Comparison of ENCODE assay signal across 22 cellular contexts in the genomic region with DNA sequence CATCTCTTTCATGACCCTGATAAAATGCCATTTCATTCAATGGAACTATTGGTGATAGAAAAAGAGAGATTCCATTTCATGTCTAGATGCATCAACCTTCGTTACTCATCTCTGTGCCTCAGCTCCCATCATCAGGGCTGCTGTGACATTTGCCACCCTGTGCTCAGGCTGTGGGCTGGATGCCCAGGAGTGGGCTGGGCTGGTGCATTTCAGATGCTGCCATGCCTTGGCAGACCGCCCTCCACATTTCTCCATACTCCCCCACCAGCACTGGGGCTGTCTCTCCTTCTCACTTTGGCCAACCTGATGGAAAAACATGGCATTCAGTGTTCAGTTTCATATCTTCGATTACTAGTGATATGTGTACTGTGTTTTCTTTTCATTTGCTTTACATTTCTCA. TPM values are rescaled to one million over a fixed set of nuclear protein-coding genes. Genes with fewer than 3 reads are reported as not detected.
DNase-seq lines count a peak whose midpoint lies in the region; ATAC-seq and TF ChIP-seq lines count a peak whose summit lies in the region.
"Had no signal": no experiment of that assay in that cellular context is flagged by ENCODE, and none has a peak within 500 bp of the region (broad histone marks: within the 10 kb centered on the region; RNA-seq: fewer than 3 reads in every experiment).

No MANE protein-coding gene starts in this region.

- TF ChIP-seq CTCF in adrenal gland (IDR thresholded peaks at IDR 0.05), result no peak

- H3K36me3 ChIP-seq in adrenal gland (replicated peaks in 1 of 2), result peaks cover 0 to 74% of the 10 kb centered on the region in 2 donors
- H3K36me3 ChIP-seq: BE2C, neural progenitor cell had no signal

- H3K4me1 ChIP-seq in adrenal gland (replicated peaks in 1 of 2), result peaks cover 4 to 6% of the 10 kb centered on the region in 2 donors
- H3K4me1 ChIP-seq: BE2C, colonic mucosa, neural progenitor cell had no signal

- no peaks in the 10 kb centered on the region for H3K27me3 ChIP-seq in adrenal gland
- H3K27me3 ChIP-seq: ascending aorta, BE2C, colonic mucosa, neural progenitor cell had no signal

- H3K9me3 ChIP-seq in adrenal gland (replicated peaks in 1 of 3), result no peaks in the 10 kb centered on the region
- H3K9me3 ChIP-seq: ascending aorta, BE2C, colonic mucosa, SK-N-SH had no signal

- DNase-seq in adrenal gland (peak in 6 of 7 donors; percentile 60 to 66 (median 64)), globus pallidus (ENCODE audit: low spot score) (peak; percentile 71), midbrain (lab: John Stamatoyannopoulos, UW) (peak; percentile 61), superior temporal gyrus (ENCODE audit: extremely low spot score) (peak; percentile 75), kidney tubule cell (ENCODE audit: low spot score) (no peak), NCI-H2081 (lab: John Stamatoyannopoulos, UW) (no peak)
- DNase-seq: activated CD4-positive, alpha-beta T cell treated with anti-CD3 and anti-CD28 coated beads for 36 hours; activated gamma-delta T cell treated with Interleukin-2 at 50 U/mL for 16 hours; BE2C; colonic mucosa; GDM1; islet precursor cell; NCI-H774; SK-N-SH; stimulated activated CD4-positive, alpha-beta T cell treated with anti-CD3 and anti-CD28 coated beads, Interleukin-2, amount 100 ng/mL, for 48 hours; T1000 had no signal

- intact Hi-C loops in adrenal gland (cut with DNase I), result no loop called here

- TF ChIP-seq POLR2A in adrenal gland (IDR thresholded peaks at IDR 0.05), result no peak

- H3K27ac ChIP-seq in adrenal gland, result no peak overlapping the region
- H3K27ac ChIP-seq: ascending aorta, colonic mucosa, neural progenitor cell had no signal

- no peak overlapping the region for H3K4me3 ChIP-seq in adrenal gland
- H3K4me3 ChIP-seq: ascending aorta, colonic mucosa, neural progenitor cell had no signal

- no peak for ATAC-seq in GM18520 (IDR thresholded peaks at IDR 0.05; ENCODE audit: unreplicated experiment)
- no peak for ATAC-seq in GM21390 (IDR thresholded peaks at IDR 0.05; ENCODE audit: unreplicated experiment)
- ATAC-seq: activated CD4-positive, alpha-beta T cell treated with anti-CD3 and anti-CD28 coated beads for 36 hours; Panc1 had no signal

- 86 to 88% (median 88%) methylated on average over 3 of the region's 3 CpGs for WGBS in adrenal gland, 4 donors

RNA-seq across cellular contexts. Expression of a gene that starts 59.1 kb away (rescaled TPM):
- 10 to 100 TPM; 42.9 to 83.9 (median 58.4) TPM for total RNA-seq in adrenal gland
- polyA plus RNA-seq in adrenal gland, result 10 to 100 TPM; 29.2 to 57.6 (median 46.3) TPM
- total RNA-seq: activated CD4-positive, alpha-beta T cell treated with anti-CD3 and anti-CD28 coated beads for 36 hours; epithelial cell of proximal tubule had no signal
- polyA plus RNA-seq: SK-N-SH had no signal

Comparison
In these comparisons a context has a peak if more than half of its experiments do, and no peak if none do; other contexts are left out.
1. DNase-seq: peak in adrenal gland (6 of 7), globus pallidus (single experiment), midbrain (single experiment) and superior temporal gyrus (single experiment); none in kidney tubule cell (single experiment) and NCI-H2081 (0 of 2).